Comparison of ENCODE assay signal across 22 cellular contexts in the genomic region with DNA sequence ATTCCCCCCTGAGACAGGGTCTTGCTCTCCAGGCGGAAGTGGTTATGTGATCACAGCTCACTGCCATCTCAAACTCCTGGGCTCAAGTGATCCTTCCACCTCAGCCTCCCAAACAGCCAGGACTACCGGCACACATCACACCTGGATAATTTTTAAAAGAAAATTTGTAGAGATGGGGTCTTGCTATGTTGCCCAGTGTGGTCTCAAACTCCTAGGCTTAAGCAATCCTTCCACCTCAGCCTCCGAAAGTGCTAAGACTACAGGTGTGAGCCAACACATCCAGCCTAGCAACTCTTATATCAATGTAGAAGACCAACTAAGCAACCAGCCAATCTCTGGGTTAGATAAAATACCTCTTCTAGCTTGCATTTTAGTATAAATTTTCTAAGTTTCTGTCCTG.
"Had no signal": no experiment of that assay in that cellular context is flagged by ENCODE, and none has a peak within 500 bp of the region (broad histone marks: within the 10 kb centered on the region; RNA-seq: fewer than 3 reads in every experiment).

No MANE protein-coding gene starts in this region.

- H3K4me3 ChIP-seq: coronary artery, esophagus muscularis mucosa, gastrocnemius medialis, neural progenitor cell, pancreas, spleen had no signal

- H3K27ac Mint-ChIP-seq: mesothelial cell of epicardium; natural killer cell; neural progenitor cell; progenitor cell of endocrine pancreas; stimulated activated memory B cell treated with anti-CD40 and anti-IgM and Interleukin-4, amounts not matched to agents 10 μg/mL and 1 μg/mL and 100 μg/mL, for 72 hours had no signal

- H3K4me3 Mint-ChIP-seq: mesothelial cell of epicardium; natural killer cell; neural progenitor cell; stimulated activated memory B cell treated with anti-CD40 and anti-IgM and Interleukin-4, amounts not matched to agents 10 μg/mL and 1 μg/mL and 100 μg/mL, for 72 hours had no signal

- H2AFZ ChIP-seq: neural progenitor cell had no signal

- ATAC-seq: gastrocnemius medialis; left lobe of liver; natural killer cell; pancreas; sciatic nerve; stimulated activated memory B cell treated with anti-CD40 and anti-IgM and Interleukin-4, amounts not matched to agents 10 μg/mL and 1 μg/mL and 100 μg/mL, for 72 hours had no signal

- H3K9me3 ChIP-seq: esophagus muscularis mucosa, gastrocnemius medialis, pancreas, spleen had no signal

- DNase-seq: effector CD4-positive, alpha-beta T cell; gastrocnemius medialis; glutamatergic neuron; islet precursor cell; mammary epithelial cell; natural killer cell; nucleus accumbens; pancreas; spleen; stimulated activated CD4-positive, alpha-beta T cell treated with anti-CD3 and anti-CD28 coated beads, Interleukin-15, amount 100 ng/mL, for 24 hours; stimulated activated CD4-positive, alpha-beta T cell treated with anti-CD3 and anti-CD28 coated beads, Interleukin-1b, Interleukin-23, amount 100 ng/mL, for 48 hours; stimulated activated CD4-positive, alpha-beta T cell treated with anti-CD3 and anti-CD28 coated beads, Interleukin-4, amount 100 ng/mL, for 24 hours; trophoblast cell had no signal

- H3K27me3 Mint-ChIP-seq: progenitor cell of endocrine pancreas; stimulated activated memory B cell treated with anti-CD40 and anti-IgM and Interleukin-4, amounts not matched to agents 10 μg/mL and 1 μg/mL and 100 μg/mL, for 72 hours had no signal

- H3K27me3 ChIP-seq: esophagus muscularis mucosa, gastrocnemius medialis, neural progenitor cell, pancreas, spleen had no signal

- H3K4me1 ChIP-seq: neural progenitor cell, pancreas, spleen had no signal

- H3K4me1 Mint-ChIP-seq: mesothelial cell of epicardium; natural killer cell; stimulated activated memory B cell treated with anti-CD40 and anti-IgM and Interleukin-4, amounts not matched to agents 10 μg/mL and 1 μg/mL and 100 μg/mL, for 72 hours had no signal

- H3K9me3 Mint-ChIP-seq: mesothelial cell of epicardium; natural killer cell; neural progenitor cell; stimulated activated memory B cell treated with anti-CD40 and anti-IgM and Interleukin-4, amounts not matched to agents 10 μg/mL and 1 μg/mL and 100 μg/mL, for 72 hours had no signal

- H3K9ac ChIP-seq: neural progenitor cell had no signal

- FAIRE-seq: pancreas had no signal

- H3K27ac ChIP-seq: coronary artery, epithelial cell of prostate, gastrocnemius medialis, neural progenitor cell, pancreas, spleen had no signal

- H3K4me2 ChIP-seq: neural progenitor cell had no signal
